In the genomic region with DNA sequence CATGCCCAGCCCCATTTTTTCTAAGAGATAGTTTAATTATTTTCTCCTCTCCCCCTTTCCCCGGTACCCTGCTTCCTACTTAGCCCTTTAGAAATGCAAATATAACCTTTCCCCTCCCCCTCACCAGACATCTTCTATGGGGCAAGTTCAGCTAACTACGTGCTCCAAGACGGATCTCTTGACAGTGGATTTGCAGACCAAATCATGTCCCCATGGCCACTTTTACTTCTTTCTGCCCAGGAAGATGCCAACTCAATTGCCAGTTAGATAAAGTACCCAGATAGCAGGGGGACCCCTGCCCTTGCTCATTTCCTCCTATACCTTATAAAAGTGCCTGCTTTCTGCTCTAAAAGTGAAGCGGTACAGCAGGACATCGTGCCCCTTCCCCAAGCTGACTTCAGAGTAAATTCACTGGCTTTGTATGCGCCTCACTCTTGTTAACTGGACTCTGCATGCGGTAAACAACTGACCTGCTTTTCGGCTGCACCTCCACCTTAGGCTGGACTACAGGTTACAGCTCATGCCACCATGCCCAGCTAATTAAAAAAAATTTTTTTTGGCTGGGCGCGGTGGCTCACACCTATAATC, we compare ENCODE assay signal across 17 cellular contexts. TPM values are rescaled to one million over a fixed set of nuclear protein-coding genes. Genes with fewer than 3 reads are reported as not detected.
DNase-seq lines count a peak whose midpoint lies in the region; ATAC-seq lines count a peak whose summit lies in the region.
"Had no signal": no experiment of that assay in that cellular context is flagged by ENCODE, and none has a peak within 500 bp of the region (broad histone marks: within the 10 kb centered on the region; RNA-seq: fewer than 3 reads in every experiment).

No MANE protein-coding gene starts in this region.

- H4K8ac ChIP-seq in mesendoderm (ENCODE audit: low read depth, low read length) = no peak overlapping the region

- WGBS in HUES64 = 38% methylated on average over 10 of the region's 10 CpGs
- no CpG with 5 or more reads among the region's 10 CpGs for WGBS in mesendoderm (ENCODE audit: extremely low coverage, insufficient coverage, low lambda C conversion rate)

- no peak overlapping the region for H2BK5ac ChIP-seq in mesendoderm (ENCODE audit: low read length)

- no peaks in the 10 kb centered on the region for H3K27me3 ChIP-seq in HUES64 (ENCODE audit: insufficient read depth, low read length)
- no peaks in the 10 kb centered on the region for H3K27me3 ChIP-seq in mesendoderm (ENCODE audit: insufficient read depth, low read length, poor library complexity)

- H3K23ac ChIP-seq in mesendoderm (ENCODE audit: low read length) = no peak overlapping the region

- H3K79me2 ChIP-seq in mesendoderm (ENCODE audit: control insufficient read depth, insufficient read depth, low read length) = peaks cover 41% of the 10 kb centered on the region

- no peak overlapping the region for H3K4ac ChIP-seq in mesendoderm (ENCODE audit: low read depth, low read length)

- no peak overlapping the region for H2BK120ac ChIP-seq in mesendoderm (ENCODE audit: low read depth, low read length)

- no peak overlapping the region for H4K5ac ChIP-seq in mesendoderm (ENCODE audit: low read length)

- H3K56ac ChIP-seq in mesendoderm (ENCODE audit: low read length) = peak overlapping the region; percentile 49

- peaks cover 19% of the 10 kb centered on the region for H3K79me1 ChIP-seq in mesendoderm (ENCODE audit: low read length)

- H2AK5ac ChIP-seq in mesendoderm (ENCODE audit: low read length) = no peak overlapping the region

- no peak overlapping the region for H2BK15ac ChIP-seq in mesendoderm (replicated peaks; ENCODE audit: low read depth)

- 0 out of 2 replicates have a peak, but pooled peaks cover 10% of the 10 kb centered on the region for H3K4me1 ChIP-seq in HUES64 (ENCODE audit: insufficient read depth, low read length)
- peaks cover 4% of the 10 kb centered on the region for H3K4me1 ChIP-seq in mesendoderm (ENCODE audit: control insufficient read depth, low read depth, low read length)

- H3K18ac ChIP-seq in mesendoderm (ENCODE audit: low read length) = no peak overlapping the region

- H3K36me3 ChIP-seq in HUES64 (ENCODE audit: insufficient read depth, low read length) = peaks cover 19% of the 10 kb centered on the region
- H3K36me3 ChIP-seq in mesendoderm (ENCODE audit: control insufficient read depth, insufficient read depth, low read length) = peaks cover 2% of the 10 kb centered on the region

- H3K9ac ChIP-seq in HUES64 (ENCODE audit: low read depth, low read length) = peak overlapping the region; percentile 51
- H3K9ac ChIP-seq in mesendoderm (ENCODE audit: low read length) = no peak overlapping the region
- H3K9ac ChIP-seq: KMS-11 had no signal

- ATAC-seq in GM19395 (IDR thresholded peaks at IDR 0.05; ENCODE audit: unreplicated experiment) = no peak
- ATAC-seq in HG02571 (IDR thresholded peaks at IDR 0.05; ENCODE audit: unreplicated experiment) = no peak

- H3K27ac ChIP-seq in HUES64 (ENCODE audit: low read depth, low read length) (peak overlapping the region; percentile 85), mesendoderm (ENCODE audit: low read depth, low read length) (no peak overlapping the region)
- H3K27ac ChIP-seq: 22Rv1, KMS-11 had no signal

- DNase-seq in ELF-1 (ENCODE audit: low read depth, low spot score) = peak; percentile 52
- DNase-seq in iPS DF 19.7 (ENCODE audit: low read depth, low spot score) = peak; percentile 72
- peak; percentile 26 for DNase-seq in mesendoderm
- DNase-seq in NCI-H2227 treated with DMSO at 0.1 percent for 48 hours (lab: John Stamatoyannopoulos, UW) = no peak
- no peak for DNase-seq in HT-29 (ENCODE audit: low spot score)
- DNase-seq: AML-193, DND-41, GDM1, NCI-H146, NCI-H2029 treated with DMSO at 0.1 percent for 48 hours, NCI-H2171 treated with DMSO at 0.1 percent for 48 hours, Right ventricle myocardium superior had no signal

- peak overlapping the region; percentile 33 for H3K4me3 ChIP-seq in HUES64 (ENCODE audit: low read length)
- no peak overlapping the region for H3K4me3 ChIP-seq in mesendoderm (ENCODE audit: low read length)

- no peak overlapping the region for H3K4me2 ChIP-seq in mesendoderm (ENCODE audit: low read length)
- H3K4me2 ChIP-seq: KMS-11 had no signal

- no peaks in the 10 kb centered on the region for H3K9me3 ChIP-seq in HUES64 (ENCODE audit: insufficient read depth, low read depth, low read length)

RNA-seq across cellular contexts. Expression of a gene that starts 7.4 kb away (rescaled TPM):
- polyA plus RNA-seq in HUES64 (2013, experiment 1 of 2) = 54.3 TPM
- 44.2 TPM for polyA plus RNA-seq in HUES64 (2013, experiment 2 of 2)
- 83.5 TPM for polyA plus RNA-seq in mesendoderm (2013, experiment 1 of 2)
- 82.1 TPM for polyA plus RNA-seq in mesendoderm (2013, experiment 2 of 2)
- 48.2 and 64.3 TPM in 2 replicates for total RNA-seq in HT-29 (2014; rRNA removed; shearing (Covaris generic))

Comparison
In these comparisons a context has a peak if more than half of its experiments do, and no peak if none do; other contexts are left out.
1. DNase-seq: peak in ELF-1 (single experiment), iPS DF 19.7 (single experiment) and mesendoderm (single experiment); none in NCI-H2227 treated with DMSO at 0.1 percent for 48 hours (single experiment) and HT-29 (single experiment).